Comparison of ENCODE assay signal across 4 cellular contexts in genomic region chr13:81425286-81425685, GRCh38.
"Had no signal": no experiment of that assay in that cellular context is flagged by ENCODE, and none has a peak within 500 bp of the region (broad histone marks: within the 10 kb centered on the region; RNA-seq: fewer than 3 reads in every experiment).

No MANE protein-coding gene starts in this region.

- H3K4me1 Mint-ChIP-seq: IgD-negative memory B cell had no signal

- H3K27ac ChIP-seq: HL-60 had no signal

- DNase-seq: IMR-90 had no signal

- H3K27ac Mint-ChIP-seq: IgD-negative memory B cell had no signal

- H3K4me3 ChIP-seq: K562 had no signal

- H3K36me3 Mint-ChIP-seq: IgD-negative memory B cell had no signal

- H3K27me3 Mint-ChIP-seq: IgD-negative memory B cell had no signal

- H3K4me3 Mint-ChIP-seq: IgD-negative memory B cell had no signal
